ENCODE assay signal across 22 cellular contexts in genomic region chr3:158086776-158087175, GRCh38. TPM values are rescaled to one million over a fixed set of nuclear protein-coding genes. Genes with fewer than 3 reads are reported as not detected.
"Had no signal": no experiment of that assay in that cellular context is flagged by ENCODE, and none has a peak within 500 bp of the region (broad histone marks: within the 10 kb centered on the region; RNA-seq: fewer than 3 reads in every experiment).

No MANE protein-coding gene starts in this region.

- H3K27me3 ChIP-seq: MG63, SJCRH30 had no signal

- ATAC-seq: Panc1, Right ventricle myocardium inferior, SK-N-SH treated with all-trans-retinoic acid at 6 μM for 48 hours had no signal

- DNase-seq: KBM-7, MG63, NCI-H1092, NCI-H1436, NCI-H187, NCI-H2029, NCI-H2081 treated with DMSO at 0.1 percent for 48 hours, NCI-H2171, NCI-H226, NCI-H446, NCI-H510A, NCI-H524 treated with DMSO at 0.1 percent for 48 hours, NCI-H69, NCI-H774, SHP77 treated with DMSO at 0.1 percent for 48 hours, SJCRH30 had no signal

- H3K4me1 ChIP-seq: SJCRH30 had no signal

- H3K9me3 ChIP-seq: MG63, SJCRH30 had no signal

- H3K27ac ChIP-seq: RWPE1, SJCRH30 had no signal

- FAIRE-seq: HTR-8/SVneo had no signal

- H3K36me3 ChIP-seq: MG63, SJCRH30 had no signal

- H3K4me3 ChIP-seq: MG63, SJCRH30 had no signal

RNA-seq across cellular contexts. Expression of gene SHOX2, which starts 19.4 kb away (rescaled TPM):
- polyA plus RNA-seq: IgD-negative memory B cell had no signal
